In the genomic region with DNA sequence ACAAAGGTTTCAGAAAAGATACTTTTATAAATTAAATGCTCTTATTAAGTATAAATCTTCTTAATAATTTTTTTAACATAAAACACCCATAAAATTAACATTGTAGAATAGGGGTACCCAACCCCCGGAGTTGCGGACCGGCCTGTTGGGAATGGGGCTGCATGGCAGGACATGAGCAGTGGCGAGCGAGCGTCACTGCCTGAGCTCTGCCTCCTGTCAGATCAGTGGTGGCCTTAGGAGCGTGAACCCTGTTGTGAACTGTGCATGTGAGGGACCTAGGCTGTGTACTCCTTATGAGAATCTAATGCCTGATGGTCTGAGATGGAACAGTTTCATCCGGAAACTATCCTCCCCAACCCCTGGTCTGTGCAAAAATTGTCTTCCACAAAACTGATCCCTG, we compare ENCODE assay signal across 16 cellular contexts.
"Had no signal": no experiment of that assay in that cellular context is flagged by ENCODE, and none has a peak within 500 bp of the region (broad histone marks: within the 10 kb centered on the region; RNA-seq: fewer than 3 reads in every experiment).

No MANE protein-coding gene starts in this region.

- H3K4me1 ChIP-seq: foreskin keratinocyte had no signal

- H3K4me3 ChIP-seq: coronary artery, suprapubic skin, thyroid gland, upper lobe of left lung, uterus had no signal

- H3K27ac Mint-ChIP-seq: endodermal cell; naive thymus-derived CD8-positive, alpha-beta T cell; stimulated activated effector memory CD8-positive, alpha-beta T cell treated with anti-CD3 and anti-CD28 coated beads, Interleukin-12 subunit alpha, Interleukin-12 subunit beta, amount 100 ng/mL, for 72 hours had no signal

- DNase-seq: effector CD4-positive, alpha-beta T cell; endodermal cell; erythroblast; foreskin keratinocyte; mammary epithelial cell; naive thymus-derived CD8-positive, alpha-beta T cell; posterior cingulate gyrus; stimulated activated CD4-positive, alpha-beta T cell treated with anti-CD3 and anti-CD28 coated beads, Interleukin-4, amount 100 ng/mL, for 1 hour; stimulated activated CD8-positive, alpha-beta memory T cell treated with anti-CD3 and anti-CD28 coated beads, Interleukin-4, amount 100 ng/mL, for 48 hours; stimulated activated naive CD8-positive, alpha-beta T cell treated with anti-CD3 and anti-CD28 coated beads, Interleukin-15, Interleukin-2, amounts not matched to agents 100 U/mL and 50 U/mL, for 24 hours; thyroid gland; uterus had no signal

- H3K27ac ChIP-seq: coronary artery, foreskin keratinocyte, suprapubic skin, thyroid gland, upper lobe of left lung had no signal

- H3K27me3 ChIP-seq: foreskin keratinocyte, suprapubic skin, thyroid gland, upper lobe of left lung, uterus had no signal

- ATAC-seq: foreskin keratinocyte; naive thymus-derived CD8-positive, alpha-beta T cell; stimulated activated effector memory CD8-positive, alpha-beta T cell treated with anti-CD3 and anti-CD28 coated beads, Interleukin-12 subunit alpha, Interleukin-12 subunit beta, amount 100 ng/mL, for 72 hours; stimulated activated naive CD8-positive, alpha-beta T cell treated with anti-CD3 and anti-CD28 coated beads, Interleukin-15, Interleukin-2, amounts not matched to agents 100 U/mL and 50 U/mL, for 24 hours had no signal

- H3K9me3 Mint-ChIP-seq: endodermal cell; stimulated activated effector memory CD8-positive, alpha-beta T cell treated with anti-CD3 and anti-CD28 coated beads, Interleukin-12 subunit alpha, Interleukin-12 subunit beta, amount 100 ng/mL, for 72 hours had no signal

- H3K36me3 Mint-ChIP-seq: stimulated activated effector memory CD8-positive, alpha-beta T cell treated with anti-CD3 and anti-CD28 coated beads, Interleukin-12 subunit alpha, Interleukin-12 subunit beta, amount 100 ng/mL, for 72 hours had no signal

- H3K4me3 Mint-ChIP-seq: endodermal cell; naive thymus-derived CD8-positive, alpha-beta T cell; stimulated activated effector memory CD8-positive, alpha-beta T cell treated with anti-CD3 and anti-CD28 coated beads, Interleukin-12 subunit alpha, Interleukin-12 subunit beta, amount 100 ng/mL, for 72 hours had no signal

- H3K27me3 Mint-ChIP-seq: naive thymus-derived CD8-positive, alpha-beta T cell had no signal

- H3K36me3 ChIP-seq: suprapubic skin, thyroid gland, upper lobe of left lung, uterus had no signal

- H3K9me3 ChIP-seq: suprapubic skin, thyroid gland, upper lobe of left lung, uterus had no signal
